ENCODE assay signal across 19 cellular contexts in the genomic region with DNA sequence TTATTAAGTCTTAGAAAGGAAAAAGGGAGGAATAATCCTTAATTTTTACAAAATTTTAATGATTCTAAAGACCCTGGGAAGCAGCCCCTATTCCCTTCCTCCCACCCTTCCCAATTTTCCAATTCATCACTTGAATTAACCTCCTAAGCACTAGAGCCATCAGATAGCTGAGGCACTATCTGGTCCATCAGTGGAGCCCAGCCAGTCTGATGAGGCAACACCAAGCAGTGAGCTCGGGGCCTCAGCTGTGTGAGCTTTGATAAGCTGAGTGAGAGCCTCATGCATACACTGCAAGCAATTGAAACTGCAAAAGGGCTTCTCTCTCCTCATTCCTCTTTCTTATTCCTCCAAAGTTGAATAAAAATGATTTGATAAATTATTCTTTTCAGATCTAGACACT. TPM values are rescaled to one million over a fixed set of nuclear protein-coding genes. Genes with fewer than 3 reads are reported as not detected.
DNase-seq lines count a peak whose midpoint lies in the region; ATAC-seq, FAIRE-seq and TF ChIP-seq lines count a peak whose summit lies in the region.
"Had no signal": no experiment of that assay in that cellular context is flagged by ENCODE, and none has a peak within 500 bp of the region (broad histone marks: within the 10 kb centered on the region; RNA-seq: fewer than 3 reads in every experiment).

No MANE protein-coding gene starts in this region.

- DNase-seq in SK-N-SH (peak; percentile 11), globus pallidus (ENCODE audit: low spot score) (peak; percentile 46), mesenchymal stem cell (peak; percentile 6), pancreas (no peak), H9 (no peak), AG20443 (ENCODE audit: low spot score) (no peak)
- no peak for DNase-seq in activated naive CD8-positive, alpha-beta T cell treated with anti-CD3 and anti-CD28 coated beads for 36 hours
- DNase-seq: 8988T; DMS79 treated with DMSO at 0.1 percent for 48 hours; GM23248; NCI-H1105 treated with DMSO at 0.1 percent for 48 hours; NCI-H187; NCI-H226; NCI-H524 treated with DMSO at 0.1 percent for 48 hours; NK-92 treated with Interleukin-12 subunit alpha and Interleukin-12 subunit beta, amount 100 ng/mL, for 24 hours had no signal

- no peak for TF ChIP-seq RAD21 in SK-N-SH (IDR thresholded peaks at IDR 0.05; ENCODE audit: low read length)

- H3K56ac ChIP-seq in H9 (ENCODE audit: insufficient read length, low read depth, low read length), result no peak overlapping the region

- TF ChIP-seq CTCF in SK-N-SH (IDR thresholded peaks at IDR 0.05) (no peak), pancreas (IDR thresholded peaks at IDR 0.05) (no peak), H9 (conservative IDR thresholded peaks at IDR 0.05) (no peak)

- H3K4ac ChIP-seq in mesenchymal stem cell (ENCODE audit: low read depth in 1 of 2, low read length in 2 of 2), result no peak overlapping the region
- no peak overlapping the region for H3K4ac ChIP-seq in H9 (ENCODE audit: low read depth, low read length)

- H3K23me2 ChIP-seq in H9 (ENCODE audit: insufficient read length, low read depth, low read length, poor library complexity, severe bottlenecking), result no peaks in the 10 kb centered on the region

- H3K4me3 Mint-ChIP-seq in activated naive CD8-positive, alpha-beta T cell treated with anti-CD3 and anti-CD28 coated beads for 36 hours, result no peak overlapping the region
- no peak overlapping the region for H3K4me3 Mint-ChIP-seq in H9

- no peak overlapping the region for H3K14ac ChIP-seq in mesenchymal stem cell (ENCODE audit: low read length in 2 of 2)
- no peak overlapping the region for H3K14ac ChIP-seq in H9 (ENCODE audit: insufficient read depth, low read length)

- H2BK12ac ChIP-seq in mesenchymal stem cell (ENCODE audit: low read length in 2 of 2) (no peak overlapping the region), H9 (ENCODE audit: insufficient read length, low read depth, low read length) (no peak overlapping the region)

- H3K27me3 Mint-ChIP-seq in activated naive CD8-positive, alpha-beta T cell treated with anti-CD3 and anti-CD28 coated beads for 36 hours, result no peaks in the 10 kb centered on the region
- H3K27me3 Mint-ChIP-seq in H9 (ENCODE audit: low read depth), result no peaks in the 10 kb centered on the region; the same call in 1 of the 2 replicates

- H4K20me1 ChIP-seq in SK-N-SH (ENCODE audit: insufficient read depth), result no peaks in the 10 kb centered on the region
- no peaks in the 10 kb centered on the region for H4K20me1 ChIP-seq in H9 (ENCODE audit: control insufficient read depth, insufficient read depth, insufficient read length)

- H4K91ac ChIP-seq in mesenchymal stem cell (ENCODE audit: low read length) (no peak overlapping the region), H9 (ENCODE audit: insufficient read length, low read depth, low read length) (no peak overlapping the region)

- H3K27ac Mint-ChIP-seq in activated naive CD8-positive, alpha-beta T cell treated with anti-CD3 and anti-CD28 coated beads for 36 hours, result no peak overlapping the region
- H3K27ac Mint-ChIP-seq in H9, result no peak overlapping the region

- no peaks in the 10 kb centered on the region for H3K9me3 Mint-ChIP-seq in activated naive CD8-positive, alpha-beta T cell treated with anti-CD3 and anti-CD28 coated beads for 36 hours
- 0 out of 5 replicates have a peak, but pooled peaks cover 0 to under 1% of the 10 kb centered on the region in 2 experiments for H3K9me3 Mint-ChIP-seq in H9

- H2BK120ac ChIP-seq in mesenchymal stem cell (ENCODE audit: low read depth, low read length) (no peak overlapping the region), H9 (ENCODE audit: low read depth, low read length, poor library complexity, severe bottlenecking) (no peak overlapping the region)

- no peak overlapping the region for H3K9ac ChIP-seq in SK-N-SH
- no peak overlapping the region for H3K9ac ChIP-seq in mesenchymal stem cell (ENCODE audit: low read length)
- H3K9ac ChIP-seq in H9 (ENCODE audit: extremely low read depth, insufficient read length, low read length), result no peak overlapping the region
- H3K9ac ChIP-seq: GM23248 had no signal

- CTCF ChIA-PET in SK-N-SH (lab: Yijun Ruan, JAX), result interaction anchor here (2.0 kb wide), 1 partner anchor 16 kb away, joined by 5 read pairs; no protein-coding TSS in a partner anchor

- H3K79me1 ChIP-seq in mesenchymal stem cell (replicated peaks; ENCODE audit: low read length, poor library complexity, severe bottlenecking) (no peaks in the 10 kb centered on the region), H9 (ENCODE audit: insufficient read depth, low read depth, low read length, poor library complexity, severe bottlenecking) (no peaks in the 10 kb centered on the region)

- intact Hi-C loops in pancreas (cut with DNase I), result no loop called here

- H2BK5ac ChIP-seq in mesenchymal stem cell (ENCODE audit: low read depth, low read length, poor library complexity, severe bottlenecking), result no peak overlapping the region
- no peak overlapping the region for H2BK5ac ChIP-seq in H9 (ENCODE audit: insufficient read length, low read length)

- H3K9me2 ChIP-seq in SK-N-SH, result no peaks in the 10 kb centered on the region

- H2AFZ ChIP-seq in SK-N-SH (ENCODE audit: low read depth), result no peak overlapping the region
- H2AFZ ChIP-seq in mesenchymal stem cell (ENCODE audit: low read depth, low read length), result no peak overlapping the region
- H2AFZ ChIP-seq in H9 (ENCODE audit: low read length), result no peak overlapping the region
- H2AFZ ChIP-seq: GM23248 had no signal

- no peak overlapping the region for H3T11ph ChIP-seq in H9 (ENCODE audit: low read length)

- no peaks in the 10 kb centered on the region for H3K4me1 Mint-ChIP-seq in activated naive CD8-positive, alpha-beta T cell treated with anti-CD3 and anti-CD28 coated beads for 36 hours
- no peaks in the 10 kb centered on the region for H3K4me1 Mint-ChIP-seq in H9

- FAIRE-seq in pancreas (lab: Jason Lieb, UNC), result no peak
- FAIRE-seq: G401.6 had no signal

- POLR2A ChIA-PET in SK-N-SH (lab: Yijun Ruan, JAX), result no interaction called here

- H3K36me3 Mint-ChIP-seq in activated naive CD8-positive, alpha-beta T cell treated with anti-CD3 and anti-CD28 coated beads for 36 hours, result no peaks in the 10 kb centered on the region
- no peaks in the 10 kb centered on the region; a peak in 1 of 7 replicates for H3K36me3 Mint-ChIP-seq in H9 (ENCODE audit: insufficient read depth in 1 of 3, low read depth in 3 of 3)

- no peaks in the 10 kb centered on the region for H3F3A ChIP-seq in SK-N-SH (replicated peaks; ENCODE audit: insufficient read depth)

- H3K4me1 ChIP-seq in SK-N-SH (ENCODE audit: control insufficient read depth in 1 of 2, insufficient read depth in 2 of 2, low read depth in 1 of 2, low read length in 1 of 2) (peaks cover 0 to 3% of the 10 kb centered on the region in 2 experiments; a peak in 2 of 4 replicates), mesenchymal stem cell (ENCODE audit: control insufficient read depth, insufficient read depth, low read depth, low read length) (no peaks in the 10 kb centered on the region), pancreas (no peaks in the 10 kb centered on the region), H9 (ENCODE audit: insufficient read depth, low read length) (no peaks in the 10 kb centered on the region)

- H3K79me2 ChIP-seq in SK-N-SH (ENCODE audit: insufficient read depth), result no peaks in the 10 kb centered on the region
- H3K79me2 ChIP-seq in H9 (ENCODE audit: insufficient read depth, low read length), result no peaks in the 10 kb centered on the region

- no peak overlapping the region for H2BK20ac ChIP-seq in H9 (ENCODE audit: low read depth, low read length, poor library complexity, severe bottlenecking)

- H3K4me3 ChIP-seq in SK-N-SH (ENCODE audit: low read depth in 2 of 2, low read length in 1 of 2), result no peak overlapping the region
- H3K4me3 ChIP-seq in mesenchymal stem cell (ENCODE audit: insufficient read depth in 1 of 2, low read depth in 1 of 2, low read length in 2 of 2), result no peak overlapping the region
- no peak overlapping the region for H3K4me3 ChIP-seq in pancreas
- H3K4me3 ChIP-seq: GM23248 had no signal

- WGBS in SK-N-SH (ENCODE audit: low lambda C conversion rate), result 22% methylated on average over 1 of the region's 1 CpG
- 0% methylated on average over 1 of the region's 1 CpG for WGBS in mesenchymal stem cell
- WGBS in pancreas, 2 donors, result 14 to 26% methylated on average over 1 of the region's 1 CpG
- no CpG with 5 or more reads among the region's 1 CpG for WGBS in H9 (ENCODE audit: extremely low coverage, insufficient read length, low lambda C conversion rate)

- no peak overlapping the region for H3K4me2 ChIP-seq in SK-N-SH
- H3K4me2 ChIP-seq in mesenchymal stem cell (ENCODE audit: low read length, poor library complexity, severe bottlenecking), result no peak overlapping the region
- H3K4me2 ChIP-seq in H9 (ENCODE audit: insufficient read depth, insufficient read length, low read length), result no peak overlapping the region

- ATAC-seq in SK-N-SH treated with all-trans-retinoic acid at 6 μM for 48 hours (no peak), pancreas (no peak)

- TF ChIP-seq EP300 in SK-N-SH (IDR thresholded peaks at IDR 0.05; ENCODE audit: borderline replicate concordance in 1 of 2, low read depth in 1 of 2, low read length in 1 of 2), result no peak

- H3K18ac ChIP-seq in mesenchymal stem cell (ENCODE audit: low read depth in 1 of 2, low read length in 2 of 2) (no peak overlapping the region), H9 (ENCODE audit: insufficient read length, low read depth, low read length) (no peak overlapping the region)

- H3K36me3 ChIP-seq in SK-N-SH (replicated peaks in 1 of 2; ENCODE audit: control insufficient read depth in 1 of 2, insufficient read depth in 2 of 2, low read length in 1 of 2), result no peaks in the 10 kb centered on the region
- H3K36me3 ChIP-seq in mesenchymal stem cell (ENCODE audit: control insufficient read depth in 1 of 2, insufficient read depth in 2 of 2, low read depth in 1 of 2, low read length in 2 of 2), result no peaks in the 10 kb centered on the region
- H3K36me3 ChIP-seq in pancreas, result no peaks in the 10 kb centered on the region

- H3K23ac ChIP-seq in mesenchymal stem cell (ENCODE audit: low read length in 2 of 2) (no peak overlapping the region), H9 (ENCODE audit: insufficient read length, low read depth, low read length) (no peak overlapping the region)

- no peak overlapping the region for H4K8ac ChIP-seq in mesenchymal stem cell (ENCODE audit: low read length)
- no peak overlapping the region for H4K8ac ChIP-seq in H9 (replicated peaks; ENCODE audit: insufficient read length, low read depth, low read length)

- no peak overlapping the region for H2BK15ac ChIP-seq in mesenchymal stem cell (ENCODE audit: low read depth, poor library complexity, severe bottlenecking)
- H2BK15ac ChIP-seq in H9 (ENCODE audit: low read depth, low read length), result no peak overlapping the region

- no peak overlapping the region for H4K5ac ChIP-seq in H9 (ENCODE audit: insufficient read length, low read depth, low read length)

- H3K27me3 ChIP-seq in SK-N-SH (ENCODE audit: insufficient read depth) (no peaks in the 10 kb centered on the region), mesenchymal stem cell (ENCODE audit: control insufficient read depth in 1 of 2, insufficient read depth in 1 of 2, low read length in 2 of 2) (no peaks in the 10 kb centered on the region), pancreas (no peaks in the 10 kb centered on the region), H9 (ENCODE audit: insufficient read depth, low read length) (no peaks in the 10 kb centered on the region)

- H2AK5ac ChIP-seq in mesenchymal stem cell (ENCODE audit: low read length, severe bottlenecking), result no peak overlapping the region
- no peak overlapping the region for H2AK5ac ChIP-seq in H9 (ENCODE audit: insufficient read length, low read length)

- H3K9me3 ChIP-seq in SK-N-SH (no peaks in the 10 kb centered on the region), mesenchymal stem cell (ENCODE audit: control insufficient read depth, low read length) (no peaks in the 10 kb centered on the region), pancreas (no peaks in the 10 kb centered on the region), H9 (ENCODE audit: control insufficient read depth, low read depth, low read length) (no peaks in the 10 kb centered on the region)

- H3K27ac ChIP-seq in SK-N-SH (ENCODE audit: low read depth in 2 of 2, low read length in 1 of 2) (no peak overlapping the region), mesenchymal stem cell (ENCODE audit: low read length, poor library complexity, severe bottlenecking) (no peak overlapping the region), pancreas (no peak overlapping the region), H9 (ENCODE audit: insufficient read length, low read depth, low read length) (no peak overlapping the region)
- H3K27ac ChIP-seq: GM23248 had no signal

RNA-seq across cellular contexts. Expression of gene TUSC7, which starts 31.9 kb away (rescaled TPM):
- not detected in 2 replicates for polyA plus RNA-seq in SK-N-SH (2012; rRNA removed)
- not detected in 2 replicates for polyA plus RNA-seq in SK-N-SH (2012; cell fraction: cytosol; rRNA removed)
- not detected in 2 replicates for polyA plus RNA-seq in SK-N-SH (2012; cell fraction: nucleus; rRNA removed)
- not detected for polyA plus RNA-seq in mesenchymal stem cell (2013, experiment 1 of 2)
- not detected for polyA plus RNA-seq in mesenchymal stem cell (2013, experiment 2 of 2)
- total RNA-seq in pancreas, result not detected
- not detected for polyA plus RNA-seq in pancreas
- total RNA-seq in activated naive CD8-positive, alpha-beta T cell treated with anti-CD3 and anti-CD28 coated beads for 36 hours, result not detected
- not detected in 2 replicates for total RNA-seq in H9 (2021)
- total RNA-seq: GM23248, LHCN-M2, OCI-LY7 had no signal

Comparison
In these comparisons a context has a peak if more than half of its experiments do, and no peak if none do; other contexts are left out.
1. DNase-seq: peak in SK-N-SH (single experiment), globus pallidus (single experiment) and mesenchymal stem cell (single experiment); none in pancreas (0 of 6), activated naive CD8-positive, alpha-beta T cell treated with anti-CD3 and anti-CD28 coated beads for 36 hours (single experiment), H9 (single experiment) and AG20443 (single experiment).